ENCODE assay signal across 1 cellular context in genomic region chr1:33433509-33434362, GRCh38.
TF ChIP-seq lines count a peak whose summit lies in the region.

No MANE protein-coding gene starts in this region.

TF ChIP-seq in HEK293, 187 proteins besides CTCF, POLR2A, EP300 and RAD21 (continued from another document):
- TF ChIP-seq TSHZ1 (tag by site-specific recombination; IDR thresholded peaks at IDR 0.05; ENCODE audit: borderline replicate concordance): peak; percentile 10; the same call in 1 of the 2 replicates
- TF ChIP-seq ZNF2 (tag by site-specific recombination; IDR thresholded peaks at IDR 0.05): no peak
- no peak for TF ChIP-seq REPIN1 (tag by site-specific recombination; IDR thresholded peaks at IDR 0.05; ENCODE audit: low read depth)
- no peak for TF ChIP-seq ZFP37 (tag by site-specific recombination; IDR thresholded peaks at IDR 0.05)
- 0 out of 2 replicates have a peak, but pooled peaks have one; percentile 43 for TF ChIP-seq INSM2 (tag by site-specific recombination; IDR thresholded peaks at IDR 0.05)
- TF ChIP-seq TRIM28 (IDR thresholded peaks at IDR 0.05; ENCODE audit: borderline replicate concordance, low read length): peak; percentile 46; the same call in 1 of the 2 replicates
- peak; percentile 64 for TF ChIP-seq ZNF366 (tag by site-specific recombination; conservative IDR thresholded peaks at IDR 0.05)
- no peak for TF ChIP-seq ZNF624 (tag by site-specific recombination; IDR thresholded peaks at IDR 0.05)
- TF ChIP-seq PRDM4 (tag by site-specific recombination; IDR thresholded peaks at IDR 0.05): peak; percentile 82
- peak; percentile 56; the same call in 1 of the 2 replicates for TF ChIP-seq ZNF148 (tag by site-specific recombination; IDR thresholded peaks at IDR 0.05; ENCODE audit: borderline replicate concordance)
- TF ChIP-seq ZBTB49 (tag by site-specific recombination; IDR thresholded peaks at IDR 0.05; ENCODE audit: low read depth): no peak
- no peak for TF ChIP-seq ZNF830 (tag by site-specific recombination; IDR thresholded peaks at IDR 0.05; ENCODE audit: low read depth)
- peak; percentile 84; the same call in 1 of the 2 replicates for TF ChIP-seq ZNF660 (tag by site-specific recombination; IDR thresholded peaks at IDR 0.05)
- peak; percentile 62 for TF ChIP-seq ZIC2 (tag by site-specific recombination; IDR thresholded peaks at IDR 0.05)
- peak; percentile 80 for TF ChIP-seq ZNF398 (tag by site-specific recombination; IDR thresholded peaks at IDR 0.05)
- peak; percentile 63; the same call in 1 of the 2 replicates for TF ChIP-seq ZNF639 (tag by site-specific recombination; IDR thresholded peaks at IDR 0.05)
- no peak for TF ChIP-seq ZNF560 (tag by site-specific recombination; IDR thresholded peaks at IDR 0.05; ENCODE audit: borderline replicate concordance)
- TF ChIP-seq ZNF121 (tag by site-specific recombination; IDR thresholded peaks at IDR 0.05): no peak
- TF ChIP-seq ZNF513 (tag by site-specific recombination; IDR thresholded peaks at IDR 0.05): no peak
